Comparison of ENCODE assay signal across 8 cellular contexts in genomic region chr12:128797119-128798118, GRCh38. TPM values are rescaled to one million over a fixed set of nuclear protein-coding genes. Genes with fewer than 3 reads are reported as not detected.
A peak's percentile ranks its signal among the peaks of the same experiment; 100 is the strongest.
DNase-seq lines count a peak whose midpoint lies in the region; ATAC-seq and TF ChIP-seq lines count a peak whose summit lies in the region.

No MANE protein-coding gene starts in this region.

- H3K4me3 ChIP-seq in fibroblast of the aortic adventitia (ENCODE audit: low read depth, low read length) (no peak overlapping the region), thyroid gland (replicated peaks in 1 of 3) (no peak overlapping the region)

- H3K9me3 ChIP-seq in CD4-positive, alpha-beta T cell (ENCODE audit: control insufficient read depth, low read length), result no peaks in the 10 kb centered on the region
- no peaks in the 10 kb centered on the region for H3K9me3 ChIP-seq in thyroid gland

- H3K27ac ChIP-seq in CD4-positive, alpha-beta T cell (ENCODE audit: low read depth, low read length), result peak overlapping the region; percentile 44
- no peak overlapping the region for H3K27ac ChIP-seq in thyroid gland

- no peak for TF ChIP-seq POLR2A in thyroid gland (IDR thresholded peaks at IDR 0.05)

- peaks cover 39 to 52% of the 10 kb centered on the region in 2 donors for H3K36me3 ChIP-seq in thyroid gland

- no peak overlapping the region for H3K27ac Mint-ChIP-seq in CD4-positive, alpha-beta T cell

- intact Hi-C loops in CD4-positive, alpha-beta T cell (cut with DNase I, micrococcal nuclease), result no loop called here
- intact Hi-C loops in thyroid gland (cut with DNase I), result no loop called here

- H3K27me3 ChIP-seq in CD4-positive, alpha-beta T cell (ENCODE audit: control insufficient read depth, insufficient read depth, low read length), result no peaks in the 10 kb centered on the region
- H3K27me3 ChIP-seq in thyroid gland, result no peaks in the 10 kb centered on the region

- no peak for DNase-seq in CD4-positive, alpha-beta T cell
- DNase-seq in HS-27A (ENCODE audit: low read depth) (peak; percentile 39), fibroblast of the aortic adventitia (ENCODE audit: low read depth) (peak; percentile 75), GM03348 (ENCODE audit: low spot score) (no peak), OCI-M2 (lab: John Stamatoyannopoulos, UW; ENCODE audit: unreplicated experiment) (no peak), pons (ENCODE audit: low spot score) (no peak), thyroid gland (no peak)

- POLR2A ChIA-PET in CD4-positive, alpha-beta T cell (lab: Charles Lee), result no interaction called here

- peaks cover 100% of the 10 kb centered on the region for H3K36me3 Mint-ChIP-seq in CD4-positive, alpha-beta T cell (ENCODE audit: low read depth)

- no peaks in the 10 kb centered on the region for H3K27me3 Mint-ChIP-seq in CD4-positive, alpha-beta T cell

- ATAC-seq in CD4-positive, alpha-beta T cell (ENCODE audit: poor library complexity), result no peak
- peak; percentile 39 for ATAC-seq in GM21515 (IDR thresholded peaks at IDR 0.05; ENCODE audit: unreplicated experiment)

- WGBS in thyroid gland, 2 donors, result 82 to 85% methylated on average over 20 of the region's 20 CpGs

- no peak for TF ChIP-seq CTCF in CD4-positive, alpha-beta T cell (IDR thresholded peaks at IDR 0.05)
- TF ChIP-seq CTCF in fibroblast of the aortic adventitia (IDR thresholded peaks at IDR 0.05; ENCODE audit: insufficient read depth, low read length) (no peak), thyroid gland (IDR thresholded peaks at IDR 0.05) (no peak)

- CTCF ChIA-PET in CD4-positive, alpha-beta T cell (lab: Charles Lee), result no interaction called here

- peaks cover 0 to 26% of the 10 kb centered on the region in 2 donors for H3K4me1 ChIP-seq in thyroid gland

- H3K4me3 Mint-ChIP-seq in CD4-positive, alpha-beta T cell, result no peak overlapping the region

- H3K4me1 Mint-ChIP-seq in CD4-positive, alpha-beta T cell (ENCODE audit: low read depth), result peaks cover 14% of the 10 kb centered on the region

- H3K9me3 Mint-ChIP-seq in CD4-positive, alpha-beta T cell, result no peaks in the 10 kb centered on the region

RNA-seq across cellular contexts. Expression of gene SLC15A4, which starts 26.3 kb away (rescaled TPM):
- 10 to 100 TPM; 18.4 to 18.5 TPM for total RNA-seq in CD4-positive, alpha-beta T cell
- total RNA-seq in fibroblast of the aortic adventitia (ENCODE audit: low replicate concordance), result 23.8 and 54.0 TPM in 2 replicates
- total RNA-seq in thyroid gland, result 10 to 100 TPM; 40.4 to 55.6 (median 43.9) TPM

RNA-seq across cellular contexts. Expression of gene GLT1D1, which starts 55.9 kb away (rescaled TPM):
- under 1 TPM; 0.19 to 0.22 TPM for total RNA-seq in CD4-positive, alpha-beta T cell
- total RNA-seq in fibroblast of the aortic adventitia (ENCODE audit: low replicate concordance) (not detected in 2 replicates), thyroid gland (1 to 10 TPM in 1 of 4 donors, under 1 TPM in 3; 0.13 to 2.6 (median 0.45) TPM)

Comparison
In these comparisons a context has a peak if more than half of its experiments do, and no peak if none do; other contexts are left out.
1. DNase-seq: peak in HS-27A (single experiment) and fibroblast of the aortic adventitia (single experiment); none in CD4-positive, alpha-beta T cell (0 of 10), GM03348 (single experiment), OCI-M2 (single experiment), pons (single experiment) and thyroid gland (0 of 2).